Comparison of ENCODE assay signal across 21 cellular contexts in the genomic region with DNA sequence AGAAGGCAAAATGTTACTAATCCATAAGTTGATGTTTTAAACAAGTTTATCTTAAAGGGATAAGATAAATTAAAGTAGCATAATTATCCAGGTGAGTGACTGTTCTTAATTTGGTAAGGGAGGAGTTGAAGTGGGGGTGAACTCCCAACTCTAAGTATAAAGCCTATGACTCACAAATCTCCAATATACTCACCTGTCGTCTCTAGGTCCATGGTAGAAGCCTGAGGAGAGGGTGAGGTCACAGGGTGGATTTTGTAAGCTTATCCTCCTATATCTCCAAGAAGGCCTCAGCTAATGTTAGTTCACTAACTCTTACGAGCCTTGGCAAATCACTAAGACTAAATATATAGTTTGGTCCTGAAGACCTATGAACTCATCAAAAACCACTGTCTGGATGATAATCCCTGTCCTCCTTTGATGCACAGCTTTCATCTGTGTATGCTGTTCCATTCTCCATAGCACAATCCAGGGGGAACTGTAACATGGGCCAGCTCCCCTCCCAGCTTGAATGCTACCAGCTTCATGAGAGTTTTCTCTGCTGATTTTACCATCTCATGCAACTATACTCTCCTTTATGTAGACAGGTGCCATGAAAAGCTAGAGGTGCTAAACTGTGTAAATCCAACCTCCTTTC.
"Had no signal": no experiment of that assay in that cellular context is flagged by ENCODE, and none has a peak within 500 bp of the region (broad histone marks: within the 10 kb centered on the region; RNA-seq: fewer than 3 reads in every experiment).

No MANE protein-coding gene starts in this region.

- H3K9me3 ChIP-seq: gastrocnemius medialis, pancreas, psoas muscle, transverse colon had no signal

- H3K36me3 ChIP-seq: gastrocnemius medialis, pancreas, transverse colon had no signal

- DNase-seq: activated B cell treated with CpG ODN at 0.5 μM for 24 hours; activated CD4-positive, alpha-beta T cell treated with anti-CD3 and anti-CD28 coated beads for 36 hours; activated CD4-positive, alpha-beta T cell treated with anti-CD3 and anti-CD28 coated beads, Interleukin-2, amount 50 U/mL, for 48 hours; activated CD8-positive, alpha-beta memory T cell treated with anti-CD3 and anti-CD28 coated beads, Interleukin-2, amount 50 U/mL, for 48 hours; activated effector memory CD4-positive, alpha-beta T cell treated with Interleukin-2 at 50 U/mL for 16 hours; activated naive CD4-positive, alpha-beta T cell treated with anti-CD3 and anti-CD28 coated beads for 36 hours; activated naive CD8-positive, alpha-beta T cell treated with anti-CD3 and anti-CD28 coated beads, Interleukin-2, amount 10 ng/mL, durations not matched to agents 7 days and 5 days; activated T-cell treated with anti-CD3 and anti-CD28 coated beads, Interleukin-2, amount 50 U/mL, for 4 hours; amniotic stem cell; gastrocnemius medialis; hippocampal formation; mesenchymal stem cell; nephron progenitor cell; pancreas; psoas muscle; right cardiac atrium; stimulated activated naive B cell treated with anti-CD40 and anti-IgM and Interleukin-4, amounts not matched to agents 10 μg/mL and 1 μg/mL and 100 μg/mL, for 72 hours; T-helper 17 cell; transverse colon had no signal

- H3K4me1 ChIP-seq: gastrocnemius medialis, pancreas, psoas muscle had no signal

- H3K27ac ChIP-seq: gastrocnemius medialis, pancreas, psoas muscle, transverse colon had no signal

- H3K4me1 Mint-ChIP-seq: nephron progenitor cell had no signal

- H3K36me3 Mint-ChIP-seq: activated naive CD8-positive, alpha-beta T cell treated with anti-CD3 and anti-CD28 coated beads, Interleukin-2, amount 10 ng/mL, durations not matched to agents 7 days and 5 days; stimulated activated naive B cell treated with anti-CD40 and anti-IgM and Interleukin-4, amounts not matched to agents 10 μg/mL and 1 μg/mL and 100 μg/mL, for 72 hours had no signal

- H3K27ac Mint-ChIP-seq: activated B cell treated with CpG ODN at 0.5 μM for 24 hours; activated CD4-positive, alpha-beta T cell treated with anti-CD3 and anti-CD28 coated beads for 36 hours; activated naive CD4-positive, alpha-beta T cell treated with anti-CD3 and anti-CD28 coated beads for 36 hours; activated naive CD8-positive, alpha-beta T cell treated with anti-CD3 and anti-CD28 coated beads, Interleukin-2, amount 10 ng/mL, durations not matched to agents 7 days and 5 days; nephron progenitor cell; stimulated activated naive B cell treated with anti-CD40 and anti-IgM and Interleukin-4, amounts not matched to agents 10 μg/mL and 1 μg/mL and 100 μg/mL, for 72 hours; T-helper 17 cell had no signal

- H3K9me3 Mint-ChIP-seq: activated B cell treated with CpG ODN at 0.5 μM for 24 hours; activated naive CD4-positive, alpha-beta T cell treated with anti-CD3 and anti-CD28 coated beads for 36 hours; activated naive CD8-positive, alpha-beta T cell treated with anti-CD3 and anti-CD28 coated beads, Interleukin-2, amount 10 ng/mL, durations not matched to agents 7 days and 5 days; activated T-cell treated with anti-CD3 and anti-CD28 coated beads, Interleukin-2, amount 50 U/mL, for 4 hours; nephron progenitor cell; stimulated activated naive B cell treated with anti-CD40 and anti-IgM and Interleukin-4, amounts not matched to agents 10 μg/mL and 1 μg/mL and 100 μg/mL, for 72 hours had no signal

- ATAC-seq: activated CD4-positive, alpha-beta T cell treated with anti-CD3 and anti-CD28 coated beads for 36 hours; activated T-cell treated with anti-CD3 and anti-CD28 coated beads, Interleukin-2, amount 50 U/mL, for 4 hours; gastrocnemius medialis; pancreas; psoas muscle; right cardiac atrium; stimulated activated naive B cell treated with anti-CD40 and anti-IgM and Interleukin-4, amounts not matched to agents 10 μg/mL and 1 μg/mL and 100 μg/mL, for 72 hours; T-helper 17 cell had no signal

- FAIRE-seq: endometrium, pancreas, urothelium cell line had no signal

- H3K27me3 ChIP-seq: gastrocnemius medialis, pancreas, transverse colon had no signal

- H3K4me3 Mint-ChIP-seq: activated B cell treated with CpG ODN at 0.5 μM for 24 hours; activated CD4-positive, alpha-beta T cell treated with anti-CD3 and anti-CD28 coated beads for 36 hours; activated naive CD4-positive, alpha-beta T cell treated with anti-CD3 and anti-CD28 coated beads for 36 hours; activated naive CD8-positive, alpha-beta T cell treated with anti-CD3 and anti-CD28 coated beads, Interleukin-2, amount 10 ng/mL, durations not matched to agents 7 days and 5 days; activated T-cell treated with anti-CD3 and anti-CD28 coated beads, Interleukin-2, amount 50 U/mL, for 4 hours; nephron progenitor cell; stimulated activated naive B cell treated with anti-CD40 and anti-IgM and Interleukin-4, amounts not matched to agents 10 μg/mL and 1 μg/mL and 100 μg/mL, for 72 hours; T-helper 17 cell had no signal

- H3K4me3 ChIP-seq: gastrocnemius medialis, pancreas, psoas muscle, transverse colon had no signal
